In genomic region chr6:158249437-158249836, GRCh38 we compare ENCODE assay signal across 37 cellular contexts.
"Had no signal": no experiment of that assay in that cellular context is flagged by ENCODE, and none has a peak within 500 bp of the region (broad histone marks: within the 10 kb centered on the region; RNA-seq: fewer than 3 reads in every experiment).

No MANE protein-coding gene starts in this region.

- FAIRE-seq: bronchial epithelial cell, TTC549 had no signal

- H3K4me3 Mint-ChIP-seq: activated B cell treated with CpG ODN at 0.5 μM for 24 hours; activated CD4-positive, alpha-beta memory T cell treated with anti-CD3 and anti-CD28 coated beads, Interleukin-2, amount 10 ng/mL, durations not matched to agents 7 days and 5 days; activated CD4-positive, alpha-beta T cell treated with anti-CD3 and anti-CD28 coated beads, Interleukin-2, amount 10 ng/mL, durations not matched to agents 7 days and 5 days; activated CD8-positive, alpha-beta memory T cell treated with anti-CD3 and anti-CD28 coated beads, Interleukin-2, amount 10 ng/mL, durations not matched to agents 7 days and 5 days; activated CD8-positive, alpha-beta T cell treated with anti-CD3 and anti-CD28 coated beads, Interleukin-2, amount 10 ng/mL, durations not matched to agents 7 days and 5 days; activated naive CD4-positive, alpha-beta T cell treated with anti-CD3 and anti-CD28 coated beads, Interleukin-2, amount 10 ng/mL, durations not matched to agents 7 days and 5 days; activated naive CD4-positive, alpha-beta T cell treated with anti-CD3 and anti-CD28 coated beads, Interleukin-2, amount 50 U/mL, for 24 hours; activated naive CD8-positive, alpha-beta T cell; activated naive CD8-positive, alpha-beta T cell treated with anti-CD3 and anti-CD28 coated beads, Interleukin-2, amount 10 ng/mL, durations not matched to agents 7 days and 5 days; activated naive CD8-positive, alpha-beta T cell treated with anti-CD3 and anti-CD28 coated beads, Interleukin-2, amount 50 U/mL, for 24 hours; activated T-cell treated with anti-CD3 and anti-CD28 coated beads, Interleukin-2, amount 50 U/mL, for 24 hours; activated T-cell treated with anti-CD3 and anti-CD28 coated beads, Interleukin-2, amount 50 U/mL, for 72 hours; central memory CD8-positive, alpha-beta T cell; T-helper 1 cell treated with Interleukin-12 subunit alpha and Interleukin-12 subunit beta and Interleukin-4 antibody, amounts not matched to agents 30 μg/mL and 1 μg/mL, for 36 hours; T-helper 2 cell treated with Interferon-gamma antibody and Interleukin-4, amounts not matched to agents 5 μg/mL and 100 μg/mL, for 36 hours had no signal

- H3K27ac Mint-ChIP-seq: activated B cell treated with CpG ODN at 0.5 μM for 24 hours; activated CD4-positive, alpha-beta memory T cell treated with anti-CD3 and anti-CD28 coated beads, Interleukin-2, amount 10 ng/mL, durations not matched to agents 7 days and 5 days; activated CD4-positive, alpha-beta T cell treated with anti-CD3 and anti-CD28 coated beads, Interleukin-2, amount 10 ng/mL, durations not matched to agents 7 days and 5 days; activated CD8-positive, alpha-beta memory T cell treated with anti-CD3 and anti-CD28 coated beads, Interleukin-2, amount 10 ng/mL, durations not matched to agents 7 days and 5 days; activated CD8-positive, alpha-beta T cell treated with anti-CD3 and anti-CD28 coated beads, Interleukin-2, amount 10 ng/mL, durations not matched to agents 7 days and 5 days; activated naive CD4-positive, alpha-beta T cell treated with anti-CD3 and anti-CD28 coated beads, Interleukin-2, amount 10 ng/mL, durations not matched to agents 7 days and 5 days; activated naive CD4-positive, alpha-beta T cell treated with anti-CD3 and anti-CD28 coated beads, Interleukin-2, amount 50 U/mL, for 24 hours; activated naive CD8-positive, alpha-beta T cell; activated naive CD8-positive, alpha-beta T cell treated with anti-CD3 and anti-CD28 coated beads, Interleukin-2, amount 10 ng/mL, durations not matched to agents 7 days and 5 days; activated naive CD8-positive, alpha-beta T cell treated with anti-CD3 and anti-CD28 coated beads, Interleukin-2, amount 50 U/mL, for 24 hours; activated T-cell treated with anti-CD3 and anti-CD28 coated beads, Interleukin-2, amount 50 U/mL, for 24 hours; activated T-cell treated with anti-CD3 and anti-CD28 coated beads, Interleukin-2, amount 50 U/mL, for 72 hours; activated T-helper 2 cell treated with anti-CD3 and anti-CD28 coated beads, Interferon-gamma antibody, Interleukin-2, Interleukin-4, amounts not matched to agents 10 μg/mL and 5 μg/mL and 100 μg/mL, durations not matched to agents 14 hours and 24 hours and 36 hours; brain; T-helper 1 cell treated with Interleukin-12 subunit alpha and Interleukin-12 subunit beta and Interleukin-4 antibody, amounts not matched to agents 30 μg/mL and 1 μg/mL, for 36 hours; T-helper 2 cell treated with Interferon-gamma antibody and Interleukin-4, amounts not matched to agents 5 μg/mL and 100 μg/mL, for 36 hours had no signal

- DNase-seq: activated B cell treated with CpG ODN at 0.5 μM for 24 hours; activated CD4-positive, alpha-beta memory T cell treated with anti-CD3 and anti-CD28 coated beads, Interleukin-2, amount 10 ng/mL, durations not matched to agents 7 days and 5 days; activated CD4-positive, alpha-beta T cell treated with anti-CD3 and anti-CD28 coated beads for 48 hours; activated CD4-positive, alpha-beta T cell treated with anti-CD3 and anti-CD28 coated beads, Interleukin-2, amount 10 ng/mL, durations not matched to agents 7 days and 5 days; activated CD4-positive, alpha-beta T cell treated with anti-CD3 and anti-CD28 coated beads, Interleukin-2, amount 50 U/mL, for 48 hours; activated CD4-positive, CD25-positive, alpha-beta regulatory T cell treated with anti-CD3 and anti-CD28 coated beads, Interleukin-2, amount 50 U/mL, for 72 hours; activated CD8-positive, alpha-beta memory T cell treated with anti-CD3 and anti-CD28 coated beads for 24 hours; activated CD8-positive, alpha-beta memory T cell treated with anti-CD3 and anti-CD28 coated beads, Interleukin-2, amount 10 ng/mL, durations not matched to agents 7 days and 5 days; activated CD8-positive, alpha-beta memory T cell treated with anti-CD3 and anti-CD28 coated beads, Interleukin-2, amount 50 U/mL, for 48 hours; activated CD8-positive, alpha-beta T cell treated with anti-CD3 and anti-CD28 coated beads, Interleukin-2, amount 10 ng/mL, durations not matched to agents 7 days and 5 days; activated effector memory CD4-positive, alpha-beta T cell treated with Interleukin-2 at 50 U/mL for 16 hours; activated gamma-delta T cell; activated naive CD4-positive, alpha-beta T cell treated with anti-CD3 and anti-CD28 coated beads, Interleukin-2, amount 10 ng/mL, durations not matched to agents 7 days and 5 days; activated naive CD4-positive, alpha-beta T cell treated with Interleukin-2 at 50 U/mL for 16 hours; activated naive CD8-positive, alpha-beta T cell treated with anti-CD3 and anti-CD28 coated beads, Interleukin-2, amount 10 ng/mL, durations not matched to agents 7 days and 5 days; activated naive CD8-positive, alpha-beta T cell treated with anti-CD3 and anti-CD28 coated beads, Interleukin-2, amount 50 U/mL, for 24 hours; activated T-cell treated with anti-CD3 and anti-CD28 coated beads, Interleukin-2, amount 50 U/mL, for 24 hours; activated T-cell treated with anti-CD3 and anti-CD28 coated beads, Interleukin-2, amount 50 U/mL, for 72 hours; amygdala; anterior cingulate cortex; caudate nucleus; cerebellar nuclear complex; T-helper 1 cell; T-helper 2 cell; T-helper 9 cell had no signal

- H3K4me3 ChIP-seq: ascending aorta, cardiac muscle cell had no signal

- ATAC-seq: activated CD8-positive, alpha-beta memory T cell treated with anti-CD3 and anti-CD28 coated beads, Interleukin-2, amount 10 ng/mL, durations not matched to agents 7 days and 5 days; activated CD8-positive, alpha-beta T cell treated with anti-CD3 and anti-CD28 coated beads, Interleukin-2, amount 10 ng/mL, durations not matched to agents 7 days and 5 days; activated naive CD8-positive, alpha-beta T cell treated with anti-CD3 and anti-CD28 coated beads, Interleukin-2, amount 50 U/mL, for 24 hours; activated T-cell treated with anti-CD3 and anti-CD28 coated beads, Interleukin-2, amount 50 U/mL, for 72 hours had no signal

- H3K36me3 ChIP-seq: ascending aorta had no signal

- H3K9me3 Mint-ChIP-seq: activated B cell treated with CpG ODN at 0.5 μM for 24 hours; activated CD4-positive, alpha-beta memory T cell treated with anti-CD3 and anti-CD28 coated beads, Interleukin-2, amount 10 ng/mL, durations not matched to agents 7 days and 5 days; activated CD4-positive, alpha-beta T cell treated with anti-CD3 and anti-CD28 coated beads, Interleukin-2, amount 10 ng/mL, durations not matched to agents 7 days and 5 days; activated naive CD4-positive, alpha-beta T cell treated with anti-CD3 and anti-CD28 coated beads, Interleukin-2, amount 10 ng/mL, durations not matched to agents 7 days and 5 days; activated naive CD4-positive, alpha-beta T cell treated with anti-CD3 and anti-CD28 coated beads, Interleukin-2, amount 50 U/mL, for 24 hours; activated naive CD8-positive, alpha-beta T cell treated with anti-CD3 and anti-CD28 coated beads, Interleukin-2, amount 10 ng/mL, durations not matched to agents 7 days and 5 days; activated naive CD8-positive, alpha-beta T cell treated with anti-CD3 and anti-CD28 coated beads, Interleukin-2, amount 50 U/mL, for 24 hours; activated T-cell treated with anti-CD3 and anti-CD28 coated beads, Interleukin-2, amount 50 U/mL, for 24 hours; activated T-cell treated with anti-CD3 and anti-CD28 coated beads, Interleukin-2, amount 50 U/mL, for 72 hours; activated T-helper 2 cell treated with anti-CD3 and anti-CD28 coated beads, Interferon-gamma antibody, Interleukin-2, Interleukin-4, amounts not matched to agents 10 μg/mL and 5 μg/mL and 100 μg/mL, durations not matched to agents 14 hours and 24 hours and 36 hours; brain; central memory CD8-positive, alpha-beta T cell; T-helper 1 cell treated with Interleukin-12 subunit alpha and Interleukin-12 subunit beta and Interleukin-4 antibody, amounts not matched to agents 30 μg/mL and 1 μg/mL, for 36 hours; T-helper 2 cell treated with Interferon-gamma antibody and Interleukin-4, amounts not matched to agents 5 μg/mL and 100 μg/mL, for 36 hours had no signal

- H3K9me3 ChIP-seq: ascending aorta had no signal

- H3K27me3 Mint-ChIP-seq: activated B cell treated with CpG ODN at 0.5 μM for 24 hours; activated CD4-positive, alpha-beta memory T cell treated with anti-CD3 and anti-CD28 coated beads, Interleukin-2, amount 10 ng/mL, durations not matched to agents 7 days and 5 days; activated CD4-positive, alpha-beta T cell treated with anti-CD3 and anti-CD28 coated beads, Interleukin-2, amount 10 ng/mL, durations not matched to agents 7 days and 5 days; activated CD8-positive, alpha-beta memory T cell treated with anti-CD3 and anti-CD28 coated beads, Interleukin-2, amount 10 ng/mL, durations not matched to agents 7 days and 5 days; activated naive CD4-positive, alpha-beta T cell treated with anti-CD3 and anti-CD28 coated beads, Interleukin-2, amount 10 ng/mL, durations not matched to agents 7 days and 5 days; activated naive CD4-positive, alpha-beta T cell treated with anti-CD3 and anti-CD28 coated beads, Interleukin-2, amount 50 U/mL, for 24 hours; activated naive CD8-positive, alpha-beta T cell; activated naive CD8-positive, alpha-beta T cell treated with anti-CD3 and anti-CD28 coated beads, Interleukin-2, amount 10 ng/mL, durations not matched to agents 7 days and 5 days; activated naive CD8-positive, alpha-beta T cell treated with anti-CD3 and anti-CD28 coated beads, Interleukin-2, amount 50 U/mL, for 24 hours; activated T-cell treated with anti-CD3 and anti-CD28 coated beads, Interleukin-2, amount 50 U/mL, for 24 hours; brain; central memory CD8-positive, alpha-beta T cell had no signal

- H3K4me1 ChIP-seq: ascending aorta had no signal

- H3K27ac ChIP-seq: ascending aorta, cardiac muscle cell, VCaP had no signal

- H3K27me3 ChIP-seq: ascending aorta, cardiac muscle cell had no signal

- H3K4me1 Mint-ChIP-seq: activated CD4-positive, alpha-beta memory T cell treated with anti-CD3 and anti-CD28 coated beads, Interleukin-2, amount 10 ng/mL, durations not matched to agents 7 days and 5 days; activated CD8-positive, alpha-beta memory T cell treated with anti-CD3 and anti-CD28 coated beads, Interleukin-2, amount 10 ng/mL, durations not matched to agents 7 days and 5 days had no signal
